ENCODE assay signal across 1 cellular context in the genomic region with DNA sequence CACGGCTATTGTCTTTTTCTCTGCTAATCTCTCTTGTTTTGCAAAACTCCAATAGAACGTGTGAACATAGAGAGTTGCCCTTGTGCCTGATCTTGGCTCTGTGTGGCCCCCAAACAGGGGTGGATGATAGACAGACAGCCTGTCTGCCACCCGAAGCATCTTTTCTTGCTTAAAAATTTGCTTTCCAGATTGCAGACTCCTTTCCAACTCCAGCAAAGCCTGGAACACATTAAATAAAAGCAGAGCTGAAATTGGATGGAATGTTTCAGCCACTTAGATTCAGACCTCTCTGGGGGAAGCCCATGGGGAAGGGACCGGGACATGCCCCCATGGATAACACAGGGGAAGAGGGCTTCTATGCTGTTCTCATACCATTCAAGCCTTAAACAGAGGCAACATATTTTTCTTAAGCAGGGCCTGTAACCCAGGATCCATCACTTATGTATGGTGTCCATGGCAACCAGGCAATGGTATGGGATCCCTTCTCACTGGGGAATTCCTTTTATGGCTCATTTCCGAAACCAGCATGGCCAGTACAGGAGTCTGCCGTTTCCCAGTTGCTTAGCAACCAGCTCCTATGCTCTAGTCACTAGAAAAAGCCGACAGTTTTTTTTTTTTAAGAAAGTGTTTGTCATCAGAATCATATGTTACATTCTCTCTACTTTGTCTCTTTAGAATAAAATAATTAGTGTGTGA.
TF ChIP-seq lines count a peak whose summit lies in the region.

No MANE protein-coding gene starts in this region.

TF ChIP-seq in GM23338, 12 proteins besides CTCF, POLR2A, EP300 and RAD21 (continued from another document):
- TF ChIP-seq, protein P1, sequence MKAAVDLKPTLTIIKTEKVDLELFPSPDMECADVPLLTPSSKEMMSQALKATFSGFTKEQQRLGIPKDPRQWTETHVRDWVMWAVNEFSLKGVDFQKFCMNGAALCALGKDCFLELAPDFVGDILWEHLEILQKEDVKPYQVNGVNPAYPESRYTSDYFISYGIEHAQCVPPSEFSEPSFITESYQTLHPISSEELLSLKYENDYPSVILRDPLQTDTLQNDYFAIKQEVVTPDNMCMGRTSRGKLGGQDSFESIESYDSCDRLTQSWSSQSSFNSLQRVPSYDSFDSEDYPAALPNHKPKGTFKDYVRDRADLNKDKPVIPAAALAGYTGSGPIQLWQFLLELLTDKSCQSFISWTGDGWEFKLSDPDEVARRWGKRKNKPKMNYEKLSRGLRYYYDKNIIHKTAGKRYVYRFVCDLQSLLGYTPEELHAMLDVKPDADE (IDR thresholded peaks at IDR 0.05): no peak
- no peak for TF ChIP-seq POLR2AphosphoS5 (IDR thresholded peaks at IDR 0.05; ENCODE audit: low read depth)
- TF ChIP-seq ZNF331 (CRISPR knock-in tag; IDR thresholded peaks at IDR 0.05; ENCODE audit: low read depth): no peak
- no peak for TF ChIP-seq EZH2 (IDR thresholded peaks at IDR 0.05; ENCODE audit: low read depth, unreplicated experiment)
- TF ChIP-seq, protein P2, sequence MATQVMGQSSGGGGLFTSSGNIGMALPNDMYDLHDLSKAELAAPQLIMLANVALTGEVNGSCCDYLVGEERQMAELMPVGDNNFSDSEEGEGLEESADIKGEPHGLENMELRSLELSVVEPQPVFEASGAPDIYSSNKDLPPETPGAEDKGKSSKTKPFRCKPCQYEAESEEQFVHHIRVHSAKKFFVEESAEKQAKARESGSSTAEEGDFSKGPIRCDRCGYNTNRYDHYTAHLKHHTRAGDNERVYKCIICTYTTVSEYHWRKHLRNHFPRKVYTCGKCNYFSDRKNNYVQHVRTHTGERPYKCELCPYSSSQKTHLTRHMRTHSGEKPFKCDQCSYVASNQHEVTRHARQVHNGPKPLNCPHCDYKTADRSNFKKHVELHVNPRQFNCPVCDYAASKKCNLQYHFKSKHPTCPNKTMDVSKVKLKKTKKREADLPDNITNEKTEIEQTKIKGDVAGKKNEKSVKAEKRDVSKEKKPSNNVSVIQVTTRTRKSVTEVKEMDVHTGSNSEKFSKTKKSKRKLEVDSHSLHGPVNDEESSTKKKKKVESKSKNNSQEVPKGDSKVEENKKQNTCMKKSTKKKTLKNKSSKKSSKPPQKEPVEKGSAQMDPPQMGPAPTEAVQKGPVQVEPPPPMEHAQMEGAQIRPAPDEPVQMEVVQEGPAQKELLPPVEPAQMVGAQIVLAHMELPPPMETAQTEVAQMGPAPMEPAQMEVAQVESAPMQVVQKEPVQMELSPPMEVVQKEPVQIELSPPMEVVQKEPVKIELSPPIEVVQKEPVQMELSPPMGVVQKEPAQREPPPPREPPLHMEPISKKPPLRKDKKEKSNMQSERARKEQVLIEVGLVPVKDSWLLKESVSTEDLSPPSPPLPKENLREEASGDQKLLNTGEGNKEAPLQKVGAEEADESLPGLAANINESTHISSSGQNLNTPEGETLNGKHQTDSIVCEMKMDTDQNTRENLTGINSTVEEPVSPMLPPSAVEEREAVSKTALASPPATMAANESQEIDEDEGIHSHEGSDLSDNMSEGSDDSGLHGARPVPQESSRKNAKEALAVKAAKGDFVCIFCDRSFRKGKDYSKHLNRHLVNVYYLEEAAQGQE (IDR thresholded peaks at IDR 0.05; ENCODE audit: unreplicated experiment): no peak
- no peak for TF ChIP-seq JUNB (IDR thresholded peaks at IDR 0.05; ENCODE audit: unreplicated experiment)
- no peak for TF ChIP-seq CREB1 (CRISPR knock-in tag; IDR thresholded peaks at IDR 0.05; ENCODE audit: low read depth)
